ENCODE assay signal across 8 cellular contexts in the genomic region with DNA sequence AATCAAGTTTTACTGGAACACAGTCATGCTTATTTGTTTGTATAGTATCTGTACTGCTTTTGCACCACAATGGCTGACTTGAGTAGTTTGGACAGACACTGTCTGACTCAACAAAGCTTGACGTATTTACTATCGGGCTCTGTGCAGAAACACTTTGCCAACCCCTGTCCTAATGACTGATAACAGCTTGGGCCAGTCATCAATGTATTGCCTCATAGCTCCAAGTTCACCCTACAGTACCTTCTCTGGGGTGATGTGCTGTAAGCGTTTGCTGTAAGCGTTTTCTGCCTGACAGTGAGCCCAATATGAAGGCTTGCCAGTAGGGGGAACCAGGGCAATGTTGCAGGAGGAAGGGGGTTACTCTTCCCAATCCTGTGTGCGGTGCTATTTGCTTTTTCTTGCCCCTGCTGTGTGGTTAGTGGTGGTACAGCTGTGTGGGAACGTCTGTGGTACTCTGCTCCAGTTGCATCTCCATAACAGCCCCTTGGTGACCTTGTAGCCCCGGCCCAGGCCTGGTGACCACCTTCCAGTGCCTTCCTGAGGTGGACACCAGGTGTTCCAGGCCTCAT. TPM values are rescaled to one million over a fixed set of nuclear protein-coding genes. Genes with fewer than 3 reads are reported as not detected.
DNase-seq lines count a peak whose midpoint lies in the region; ATAC-seq and TF ChIP-seq lines count a peak whose summit lies in the region.

No MANE protein-coding gene starts in this region.

- CTCF ChIA-PET in CD4-positive, alpha-beta T cell (lab: Charles Lee), result interaction anchor here (0.6 to 1.7 kb wide), 3 partner anchors 22 to 147 kb away, joined by 3 to 7 read pairs (median 3); no protein-coding TSS in a partner anchor

- no peak overlapping the region for H3K27ac ChIP-seq in GM23338 (ENCODE audit: low read depth)
- H3K27ac ChIP-seq in coronary artery, result no peak overlapping the region
- no peak overlapping the region for H3K27ac ChIP-seq in mesenchymal stem cell (ENCODE audit: low read length, poor library complexity, severe bottlenecking)
- no peak overlapping the region for H3K27ac ChIP-seq in CD4-positive, alpha-beta T cell (ENCODE audit: low read depth, low read length)

- H2BK120ac ChIP-seq in mesenchymal stem cell (ENCODE audit: low read depth, low read length), result no peak overlapping the region

- no peak overlapping the region for H3K14ac ChIP-seq in mesenchymal stem cell (ENCODE audit: low read length in 2 of 2)

- no peaks in the 10 kb centered on the region; the same call in 2 of the 3 replicates for H3K4me1 Mint-ChIP-seq in GM23338
- H3K4me1 Mint-ChIP-seq in CD4-positive, alpha-beta T cell (ENCODE audit: low read depth), result no peaks in the 10 kb centered on the region

- H3K4me3 Mint-ChIP-seq in GM23338, result no peak overlapping the region
- H3K4me3 Mint-ChIP-seq in CD4-positive, alpha-beta T cell, result no peak overlapping the region

- H3K27ac Mint-ChIP-seq in GM23338, result no peak overlapping the region
- H3K27ac Mint-ChIP-seq in CD4-positive, alpha-beta T cell, result no peak overlapping the region

- H2AFZ ChIP-seq in GM23338, result no peak overlapping the region
- no peak overlapping the region for H2AFZ ChIP-seq in mesenchymal stem cell (ENCODE audit: low read depth, low read length)

- H4K91ac ChIP-seq in mesenchymal stem cell (ENCODE audit: low read length), result no peak overlapping the region

- no peaks in the 10 kb centered on the region for H3K79me1 ChIP-seq in mesenchymal stem cell (replicated peaks; ENCODE audit: low read length, poor library complexity, severe bottlenecking)

- H3K9ac ChIP-seq in mesenchymal stem cell (ENCODE audit: low read length), result peak overlapping the region; percentile 33

- no peaks in the 10 kb centered on the region for H4K20me1 ChIP-seq in GM23338 (replicated peaks; ENCODE audit: insufficient read depth)

- H3K79me2 ChIP-seq in GM23338 (replicated peaks; ENCODE audit: insufficient read depth), result no peaks in the 10 kb centered on the region

- H3K27me3 Mint-ChIP-seq in GM23338 (ENCODE audit: insufficient read depth, low read depth, poor library complexity), result peaks cover 12% of the 10 kb centered on the region
- peaks cover 25% of the 10 kb centered on the region for H3K27me3 Mint-ChIP-seq in CD4-positive, alpha-beta T cell

- H3K9me3 ChIP-seq in mesenchymal stem cell (ENCODE audit: control insufficient read depth, low read length), result no peaks in the 10 kb centered on the region
- H3K9me3 ChIP-seq in CD4-positive, alpha-beta T cell (ENCODE audit: control insufficient read depth, low read length), result no peaks in the 10 kb centered on the region

- intact Hi-C loops in CD4-positive, alpha-beta T cell (cut with DNase I, micrococcal nuclease), result no loop called here

- H3F3A ChIP-seq in GM23338 (replicated peaks; ENCODE audit: low read depth), result no peaks in the 10 kb centered on the region

- peak; percentile 97 for ATAC-seq in GM23338
- ATAC-seq in CD4-positive, alpha-beta T cell (ENCODE audit: poor library complexity), result no peak
- ATAC-seq in GM19324 (IDR thresholded peaks at IDR 0.05; ENCODE audit: low FRiP score, unreplicated experiment), result no peak

- no peaks in the 10 kb centered on the region for H3K36me3 Mint-ChIP-seq in GM23338 (ENCODE audit: low read depth)
- no peaks in the 10 kb centered on the region for H3K36me3 Mint-ChIP-seq in CD4-positive, alpha-beta T cell (ENCODE audit: low read depth)

- no peak overlapping the region for H3K23ac ChIP-seq in mesenchymal stem cell (ENCODE audit: low read length in 2 of 2)

- no peak overlapping the region for H3K18ac ChIP-seq in mesenchymal stem cell (ENCODE audit: low read depth in 1 of 2, low read length in 2 of 2)

- peaks cover 13% of the 10 kb centered on the region for H3K27me3 ChIP-seq in GM23338 (ENCODE audit: insufficient read depth)
- H3K27me3 ChIP-seq in mesenchymal stem cell (ENCODE audit: control insufficient read depth in 1 of 2, insufficient read depth in 1 of 2, low read length in 2 of 2), result peaks cover 24 to 35% of the 10 kb centered on the region in 2 experiments
- H3K27me3 ChIP-seq in CD4-positive, alpha-beta T cell (ENCODE audit: control insufficient read depth, insufficient read depth, low read length), result peaks cover 7% of the 10 kb centered on the region

- H3K4me1 ChIP-seq in GM23338 (ENCODE audit: insufficient read depth) (no peaks in the 10 kb centered on the region), mesenchymal stem cell (ENCODE audit: control insufficient read depth, insufficient read depth, low read depth, low read length) (no peaks in the 10 kb centered on the region)

- H3K4me2 ChIP-seq in GM23338, result no peak overlapping the region
- no peak overlapping the region for H3K4me2 ChIP-seq in mesenchymal stem cell (ENCODE audit: low read length, poor library complexity, severe bottlenecking)

- H2BK12ac ChIP-seq in mesenchymal stem cell (ENCODE audit: low read length in 2 of 2), result no peak overlapping the region

- no peaks in the 10 kb centered on the region for H3K36me3 ChIP-seq in GM23338 (ENCODE audit: insufficient read depth)
- H3K36me3 ChIP-seq in mesenchymal stem cell (ENCODE audit: control insufficient read depth in 1 of 2, insufficient read depth in 2 of 2, low read depth in 1 of 2, low read length in 2 of 2), result no peaks in the 10 kb centered on the region

- POLR2A ChIA-PET in CD4-positive, alpha-beta T cell (lab: Charles Lee), result no interaction called here

- no peak overlapping the region for H2BK15ac ChIP-seq in mesenchymal stem cell (ENCODE audit: low read depth, poor library complexity, severe bottlenecking)

- no peak overlapping the region for H2BK5ac ChIP-seq in mesenchymal stem cell (ENCODE audit: low read depth, low read length, poor library complexity, severe bottlenecking)

- H2AK5ac ChIP-seq in mesenchymal stem cell (ENCODE audit: low read length, severe bottlenecking), result no peak overlapping the region

- no peaks in the 10 kb centered on the region for H3K9me3 Mint-ChIP-seq in GM23338
- no peaks in the 10 kb centered on the region for H3K9me3 Mint-ChIP-seq in CD4-positive, alpha-beta T cell

- H4K8ac ChIP-seq in mesenchymal stem cell (ENCODE audit: low read length), result peak overlapping the region; percentile 8

- no peak overlapping the region for H3K4me3 ChIP-seq in AG10803 (ENCODE audit: low read length)
- no peak overlapping the region for H3K4me3 ChIP-seq in GM23338
- H3K4me3 ChIP-seq in coronary artery, result no peak overlapping the region
- no peak overlapping the region for H3K4me3 ChIP-seq in mesenchymal stem cell (ENCODE audit: insufficient read depth in 1 of 2, low read depth in 1 of 2, low read length in 2 of 2)

- H3K9me2 ChIP-seq in GM23338 (ENCODE audit: insufficient read depth), result no peaks in the 10 kb centered on the region

- DNase-seq in AG10803 (ENCODE audit: low read depth), result peak; percentile 88
- DNase-seq in GM23338 (ENCODE audit: low spot score), result peak; percentile 88
- DNase-seq in NCI-H82 treated with DMSO at 0.1 percent for 48 hours (lab: John Stamatoyannopoulos, UW; ENCODE audit: unreplicated experiment), result peak; percentile 27
- peak; percentile 76 for DNase-seq in coronary artery (ENCODE audit: low spot score)
- DNase-seq in mesenchymal stem cell, result peak; percentile 95
- DNase-seq in CD4-positive, alpha-beta T cell, result no peak
- no peak for DNase-seq in cerebellum (ENCODE audit: low spot score)

- 41% methylated on average over 7 of the region's 7 CpGs for WGBS in mesenchymal stem cell

- peak; percentile 72 for TF ChIP-seq CTCF in AG10803 (conservative IDR thresholded peaks at IDR 0.05; ENCODE audit: low read length)
- TF ChIP-seq CTCF in GM23338 (conservative IDR thresholded peaks at IDR 0.05; ENCODE audit: low read depth in 2 of 2), result peak; percentile 78 to 86
- TF ChIP-seq CTCF in coronary artery (IDR thresholded peaks at IDR 0.05), result no peak
- no peak for TF ChIP-seq CTCF in CD4-positive, alpha-beta T cell (IDR thresholded peaks at IDR 0.05)

- no peak overlapping the region for H3K4ac ChIP-seq in mesenchymal stem cell (ENCODE audit: low read depth in 1 of 2, low read length in 2 of 2)

TF ChIP-seq in GM23338, 12 proteins besides CTCF, POLR2A, EP300 and RAD21:
- TF ChIP-seq POLR2AphosphoS5 (IDR thresholded peaks at IDR 0.05; ENCODE audit: low read depth) (no peak), ZNF114 (CRISPR knock-in tag; IDR thresholded peaks at IDR 0.05) (no peak), STAT1 (IDR thresholded peaks at IDR 0.05; ENCODE audit: unreplicated experiment) (no peak), ZNF331 (CRISPR knock-in tag; IDR thresholded peaks at IDR 0.05; ENCODE audit: low read depth) (no peak), NANOG (IDR thresholded peaks at IDR 0.05; ENCODE audit: borderline replicate concordance) (no peak), CREB1 (CRISPR knock-in tag; IDR thresholded peaks at IDR 0.05; ENCODE audit: low read depth) (0 out of 2 replicates have a peak, but pooled peaks have one; percentile 23)
- TF ChIP-seq, protein P1, sequence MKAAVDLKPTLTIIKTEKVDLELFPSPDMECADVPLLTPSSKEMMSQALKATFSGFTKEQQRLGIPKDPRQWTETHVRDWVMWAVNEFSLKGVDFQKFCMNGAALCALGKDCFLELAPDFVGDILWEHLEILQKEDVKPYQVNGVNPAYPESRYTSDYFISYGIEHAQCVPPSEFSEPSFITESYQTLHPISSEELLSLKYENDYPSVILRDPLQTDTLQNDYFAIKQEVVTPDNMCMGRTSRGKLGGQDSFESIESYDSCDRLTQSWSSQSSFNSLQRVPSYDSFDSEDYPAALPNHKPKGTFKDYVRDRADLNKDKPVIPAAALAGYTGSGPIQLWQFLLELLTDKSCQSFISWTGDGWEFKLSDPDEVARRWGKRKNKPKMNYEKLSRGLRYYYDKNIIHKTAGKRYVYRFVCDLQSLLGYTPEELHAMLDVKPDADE (IDR thresholded peaks at IDR 0.05), result no peak

RNA-seq across cellular contexts. Expression of a gene that starts 5.4 kb away (rescaled TPM):
- 0.66 and 1.7 TPM in 2 replicates for total RNA-seq in GM23338 (2014; rRNA removed; shearing (Covaris generic))
- polyA plus RNA-seq in GM23338 (2016; fragmentation: Nextera tagmentation; extraction: Ambion mirVana), result 0.18 and 0.38 TPM in 2 replicates
- polyA plus RNA-seq in mesenchymal stem cell (2013, experiment 1 of 2), result not detected
- not detected for polyA plus RNA-seq in mesenchymal stem cell (2013, experiment 2 of 2)
- not detected for total RNA-seq in CD4-positive, alpha-beta T cell
- 4.5 TPM for total RNA-seq in cerebellum

RNA-seq across cellular contexts. Expression of a gene that starts 31.3 kb away (rescaled TPM):
- total RNA-seq in GM23338 (2014; rRNA removed; shearing (Covaris generic)), result 3.4 and 4.5 TPM in 2 replicates
- polyA plus RNA-seq in GM23338 (2016; fragmentation: Nextera tagmentation; extraction: Ambion mirVana), result 2.8 and 3.3 TPM in 2 replicates
- polyA plus RNA-seq in mesenchymal stem cell (2013, experiment 1 of 2), result 8.9 TPM
- 9.1 TPM for polyA plus RNA-seq in mesenchymal stem cell (2013, experiment 2 of 2)
- 10 to 100 TPM; 93.7 to 95.1 TPM for total RNA-seq in CD4-positive, alpha-beta T cell
- 11.5 TPM for total RNA-seq in cerebellum

Comparison
In these comparisons a context has a peak if more than half of its experiments do, and no peak if none do; other contexts are left out.
1. DNase-seq: peak in AG10803 (single experiment), GM23338 (single experiment), NCI-H82 treated with DMSO at 0.1 percent for 48 hours (single experiment), coronary artery (single experiment) and mesenchymal stem cell (single experiment); none in CD4-positive, alpha-beta T cell (0 of 10) and cerebellum (single experiment).
2. CTCF ChIP-seq: peak in AG10803 (single experiment) and GM23338 (2 of 2); none in coronary artery (single experiment) and CD4-positive, alpha-beta T cell (single experiment).